In the genomic region with DNA sequence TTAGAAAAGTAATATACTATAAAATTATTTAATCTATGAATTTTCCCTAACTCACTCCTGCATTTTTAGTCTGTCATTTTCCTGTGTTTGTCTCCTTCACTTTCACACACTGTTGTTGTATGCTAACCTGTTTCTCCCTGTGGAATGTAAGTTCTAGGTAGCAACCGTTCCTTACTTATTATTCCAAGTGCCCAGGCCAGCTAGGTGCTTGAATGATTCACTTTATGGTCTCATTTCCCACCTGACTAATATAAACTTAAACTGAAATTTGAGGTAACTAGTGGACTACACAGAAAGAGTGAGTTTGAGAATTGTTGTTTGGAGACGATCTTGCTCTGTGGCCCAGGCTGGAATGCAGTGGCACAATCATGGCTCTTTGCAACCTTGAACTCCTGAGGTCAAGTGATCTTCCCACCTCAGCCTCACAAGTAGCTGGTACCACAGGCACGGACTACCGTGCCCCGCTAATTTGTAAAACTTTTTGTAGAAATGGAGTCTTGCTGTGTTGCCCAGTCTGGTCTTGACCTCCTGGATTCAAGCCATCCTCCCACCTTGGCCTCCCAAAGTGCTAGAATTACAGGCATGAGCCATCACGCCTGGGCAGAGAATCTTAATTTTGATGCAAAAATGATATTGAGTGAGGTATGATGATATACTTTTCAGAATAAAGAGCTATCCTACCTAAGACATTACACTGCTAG, we compare ENCODE assay signal across 10 cellular contexts. TPM values are rescaled to one million over a fixed set of nuclear protein-coding genes. Genes with fewer than 3 reads are reported as not detected.
A peak's percentile ranks its signal among the peaks of the same experiment; 100 is the strongest.
DNase-seq lines count a peak whose midpoint lies in the region; ATAC-seq and TF ChIP-seq lines count a peak whose summit lies in the region.
"Had no signal": no experiment of that assay in that cellular context is flagged by ENCODE, and none has a peak within 500 bp of the region (broad histone marks: within the 10 kb centered on the region; RNA-seq: fewer than 3 reads in every experiment).

No MANE protein-coding gene starts in this region.

- H3K36me3 Mint-ChIP-seq in chondrocyte (ENCODE audit: low read depth), result peaks cover 2% of the 10 kb centered on the region
- H3K36me3 Mint-ChIP-seq in natural killer cell, result no peaks in the 10 kb centered on the region
- peaks cover 2% of the 10 kb centered on the region for H3K36me3 Mint-ChIP-seq in activated CD4-positive, alpha-beta T cell treated with anti-CD3 and anti-CD28 coated beads, Interleukin-2, amount 10 ng/mL, durations not matched to agents 7 days and 5 days (ENCODE audit: low read depth)

- intact Hi-C loops in natural killer cell (cut with micrococcal nuclease), result loop anchor here (5.0 kb wide), 1 partner anchor 176 kb away; a partner anchor contains a TSS

- no peaks in the 10 kb centered on the region for H3K9me3 Mint-ChIP-seq in chondrocyte (ENCODE audit: low read depth)
- no peaks in the 10 kb centered on the region for H3K9me3 Mint-ChIP-seq in natural killer cell
- H3K9me3 Mint-ChIP-seq in activated CD4-positive, alpha-beta T cell treated with anti-CD3 and anti-CD28 coated beads, Interleukin-2, amount 10 ng/mL, durations not matched to agents 7 days and 5 days, result no peaks in the 10 kb centered on the region

- DNase-seq in AG10803 (ENCODE audit: low read depth), result no peak
- DNase-seq in HFF-Myc (ENCODE audit: extremely low read depth, low read depth), result no peak
- no peak for DNase-seq in chondrocyte (ENCODE audit: low spot score)
- no peak for DNase-seq in natural killer cell
- DNase-seq in KG1 (lab: John Stamatoyannopoulos, UW), result no peak
- no peak for DNase-seq in NCI-H2081 (lab: John Stamatoyannopoulos, UW)
- DNase-seq in activated CD4-positive, alpha-beta T cell treated with anti-CD3 and anti-CD28 coated beads, Interleukin-2, amount 10 ng/mL, durations not matched to agents 7 days and 5 days, result no peak
- DNase-seq: GOT3, NCI-H1694 treated with DMSO at 0.1 percent for 48 hours had no signal

- H3K4me1 Mint-ChIP-seq in chondrocyte (ENCODE audit: low read depth), result peaks cover 27% of the 10 kb centered on the region
- H3K4me1 Mint-ChIP-seq in natural killer cell, result peaks cover 23 to 29% of the 10 kb centered on the region in 2 donors
- H3K4me1 Mint-ChIP-seq in activated CD4-positive, alpha-beta T cell treated with anti-CD3 and anti-CD28 coated beads, Interleukin-2, amount 10 ng/mL, durations not matched to agents 7 days and 5 days, result peaks cover 38% of the 10 kb centered on the region

- H3K27me3 Mint-ChIP-seq in chondrocyte (ENCODE audit: low read depth), result no peaks in the 10 kb centered on the region
- peaks cover 0 to 8% of the 10 kb centered on the region in 2 donors for H3K27me3 Mint-ChIP-seq in natural killer cell (ENCODE audit: low read depth in 2 of 2)
- H3K27me3 Mint-ChIP-seq in activated CD4-positive, alpha-beta T cell treated with anti-CD3 and anti-CD28 coated beads, Interleukin-2, amount 10 ng/mL, durations not matched to agents 7 days and 5 days, result no peaks in the 10 kb centered on the region

- peak overlapping the region; percentile 90 for H3K4me3 Mint-ChIP-seq in chondrocyte (ENCODE audit: unreplicated experiment)
- peak overlapping the region; percentile 15 for H3K4me3 Mint-ChIP-seq in natural killer cell
- H3K4me3 Mint-ChIP-seq in activated CD4-positive, alpha-beta T cell treated with anti-CD3 and anti-CD28 coated beads, Interleukin-2, amount 10 ng/mL, durations not matched to agents 7 days and 5 days, result no peak overlapping the region

- no peak overlapping the region for H3K27ac Mint-ChIP-seq in chondrocyte (ENCODE audit: unreplicated experiment)
- H3K27ac Mint-ChIP-seq in natural killer cell, result no peak overlapping the region
- no peak overlapping the region for H3K27ac Mint-ChIP-seq in activated CD4-positive, alpha-beta T cell treated with anti-CD3 and anti-CD28 coated beads, Interleukin-2, amount 10 ng/mL, durations not matched to agents 7 days and 5 days

- TF ChIP-seq CTCF in AG10803 (conservative IDR thresholded peaks at IDR 0.05; ENCODE audit: low read length), result no peak
- TF ChIP-seq CTCF in HFF-Myc (IDR thresholded peaks at IDR 0.05; ENCODE audit: low read depth, low read length, missing control alignments), result no peak
- TF ChIP-seq CTCF in chondrocyte (IDR thresholded peaks at IDR 0.05), result no peak
- TF ChIP-seq CTCF in natural killer cell (IDR thresholded peaks at IDR 0.05), result no peak

- CTCF ChIA-PET in activated CD4-positive, alpha-beta T cell treated with anti-CD3 and anti-CD28 coated beads, Interleukin-2, amount 10 ng/mL, durations not matched to agents 7 days and 5 days (lab: Charles Lee), result interaction anchor here (0.6 to 1.9 kb wide), 3 partner anchors 20 to 734 kb away, joined by 3 to 4 read pairs (median 4); no protein-coding TSS in a partner anchor

- ATAC-seq in natural killer cell (no peak), HG03135 (IDR thresholded peaks at IDR 0.05; ENCODE audit: unreplicated experiment) (no peak)

- POLR2A ChIA-PET in activated CD4-positive, alpha-beta T cell treated with anti-CD3 and anti-CD28 coated beads, Interleukin-2, amount 10 ng/mL, durations not matched to agents 7 days and 5 days (lab: Charles Lee), result no interaction called here

- H3K4me3 ChIP-seq in AG10803 (ENCODE audit: low read length), result peak overlapping the region; percentile 90
- H3K4me3 ChIP-seq in HFF-Myc (replicated peaks; ENCODE audit: low read depth, low read length), result peak overlapping the region; percentile 13; the same call in 1 of the 2 replicates

RNA-seq across cellular contexts. Expression of a gene that starts 1.9 kb away (rescaled TPM):
- total RNA-seq in chondrocyte, result 36.3 to 42.1 TPM (median 38.3 TPM) in 3 replicates
- 10 to 100 TPM in 2 of 3 donors, 1 to 10 TPM in 1; 7.4 to 11.8 (median 10.7) TPM for total RNA-seq in natural killer cell
- total RNA-seq in activated CD4-positive, alpha-beta T cell treated with anti-CD3 and anti-CD28 coated beads, Interleukin-2, amount 10 ng/mL, durations not matched to agents 7 days and 5 days, result 10 to 100 TPM; 14.5 to 14.8 TPM

RNA-seq across cellular contexts. Expression of a gene that starts 30.0 kb away (rescaled TPM):
- total RNA-seq in chondrocyte, result 23.7 to 24.1 TPM (median 23.8 TPM) in 3 replicates
- 1 to 10 TPM; 1.8 to 4.7 (median 3.9) TPM for total RNA-seq in natural killer cell
- total RNA-seq in activated CD4-positive, alpha-beta T cell treated with anti-CD3 and anti-CD28 coated beads, Interleukin-2, amount 10 ng/mL, durations not matched to agents 7 days and 5 days, result 10 to 100 TPM; 10.8 to 14.6 TPM
